ENCODE assay signal across 27 cellular contexts in the genomic region with DNA sequence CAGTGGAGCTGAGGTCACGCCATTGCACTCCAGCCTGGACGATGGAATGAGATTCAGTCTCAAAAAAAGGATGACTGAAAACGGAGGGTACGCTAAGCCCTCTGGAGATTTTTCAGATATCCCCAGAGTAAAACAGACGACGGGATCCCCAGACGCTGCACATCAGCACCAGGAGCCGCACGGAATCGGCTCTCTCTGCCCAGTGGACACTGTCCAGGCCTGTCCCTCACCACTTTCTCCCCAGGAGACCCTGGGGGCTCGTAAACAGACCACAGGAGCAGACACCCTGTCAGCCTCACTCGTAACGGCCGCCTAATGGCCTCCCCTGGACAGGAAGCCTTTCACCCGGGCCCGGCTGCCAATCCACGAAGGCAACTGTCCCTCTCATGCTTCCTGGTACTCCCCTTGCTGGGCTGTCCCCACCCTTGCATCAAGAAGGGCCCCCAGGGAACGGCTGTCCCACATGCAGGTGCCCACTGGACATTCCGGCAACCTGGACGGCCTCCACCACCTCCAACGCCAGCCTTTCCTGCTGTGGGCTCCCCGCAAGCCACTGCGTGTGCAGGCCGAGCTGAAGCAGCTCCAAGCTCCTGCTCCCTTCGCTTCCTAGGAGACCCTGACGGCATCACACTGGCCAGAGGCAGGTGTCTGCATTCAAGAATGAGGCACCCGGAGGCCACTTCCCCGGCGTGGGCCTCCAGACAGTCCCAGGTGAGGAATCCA.
DNase-seq lines count a peak whose midpoint lies in the region; ATAC-seq, FAIRE-seq and TF ChIP-seq lines count a peak whose summit lies in the region.
"Had no signal": no experiment of that assay in that cellular context is flagged by ENCODE, and none has a peak within 500 bp of the region (broad histone marks: within the 10 kb centered on the region; RNA-seq: fewer than 3 reads in every experiment).

No MANE protein-coding gene starts in this region.

- peak; percentile 87 for DNase-seq in SK-N-SH
- DNase-seq in RWPE1 (ENCODE audit: low spot score) = no peak
- peak; percentile 53 for DNase-seq in kidney
- DNase-seq in trophoblast cell = no peak
- no peak for DNase-seq in COR-L47 (lab: John Stamatoyannopoulos, UW)
- DNase-seq in G401 (ENCODE audit: low spot score) = no peak
- no peak for DNase-seq in activated naive CD4-positive, alpha-beta T cell (lab: John Stamatoyannopoulos, UW)
- DNase-seq: Calu3; CD8-positive, alpha-beta memory T cell; DMS79 treated with DMSO at 0.1 percent for 48 hours; IMR-90; KG1; MG63; NCI-H1105 treated with DMSO at 0.1 percent for 48 hours; NCI-H146; NCI-H1930; NCI-H2107; NCI-H524; NCI-H774 had no signal

- H3K9ac ChIP-seq in SK-N-SH (no peak overlapping the region), kidney (ENCODE audit: low read length in 2 of 2) (no peak overlapping the region), trophoblast cell (ENCODE audit: low read length) (no peak overlapping the region)

- peak overlapping the region; percentile 45 for H4K12ac ChIP-seq in trophoblast cell (ENCODE audit: low read depth, low read length)

- H3K9me3 ChIP-seq in SK-N-SH = no peaks in the 10 kb centered on the region
- H3K9me3 ChIP-seq in kidney (ENCODE audit: control insufficient read depth in 1 of 2, low read length in 2 of 2) = no peaks in the 10 kb centered on the region
- peaks cover 2% of the 10 kb centered on the region for H3K9me3 ChIP-seq in trophoblast cell (ENCODE audit: insufficient read depth, low read depth, low read length)
- H3K9me3 ChIP-seq: MG63 had no signal

- peaks cover 12% of the 10 kb centered on the region; the same call in 1 of the 2 replicates for H4K20me1 ChIP-seq in SK-N-SH (ENCODE audit: insufficient read depth)

- H2AK5ac ChIP-seq in trophoblast cell (ENCODE audit: low read length) = peak overlapping the region; percentile 50

- H3K23ac ChIP-seq in trophoblast cell (ENCODE audit: low read length) = no peak overlapping the region

- WGBS in SK-N-SH (ENCODE audit: low lambda C conversion rate) = 91% methylated on average over 24 of the region's 29 CpGs
- no CpG with 5 or more reads among the region's 29 CpGs for WGBS in trophoblast cell (ENCODE audit: extremely low coverage, insufficient coverage, insufficient read length)

- peak overlapping the region; percentile 59 for H4K8ac ChIP-seq in trophoblast cell (ENCODE audit: low read depth, low read length)

- peak overlapping the region; percentile 30 for H2BK120ac ChIP-seq in trophoblast cell (ENCODE audit: insufficient read depth, low read length, poor library complexity)

- TF ChIP-seq CTCF in SK-N-SH (IDR thresholded peaks at IDR 0.05) (no peak), RWPE1 (conservative IDR thresholded peaks at IDR 0.05; ENCODE audit: low read depth) (no peak), kidney (IDR thresholded peaks at IDR 0.05; ENCODE audit: borderline replicate concordance, extremely low read depth, insufficient read depth) (no peak)

- H3K14ac ChIP-seq in trophoblast cell (ENCODE audit: low read length) = peak overlapping the region; percentile 41

- POLR2A ChIA-PET in SK-N-SH (lab: Yijun Ruan, JAX) (no interaction called here), RWPE1 (lab: Yijun Ruan, JAX; ENCODE audit: low non-redundant PET) (no interaction called here)

- no peak overlapping the region for H3K4me3 ChIP-seq in SK-N-SH (ENCODE audit: low read depth in 2 of 2, low read length in 1 of 2)
- no peak overlapping the region for H3K4me3 ChIP-seq in kidney (ENCODE audit: low read length in 2 of 2)
- no peak overlapping the region for H3K4me3 ChIP-seq in trophoblast cell (ENCODE audit: low read depth, low read length)
- H3K4me3 ChIP-seq: MG63 had no signal

- H2BK12ac ChIP-seq in trophoblast cell (ENCODE audit: low read length) = peak overlapping the region; percentile 55

- CTCF ChIA-PET in SK-N-SH (lab: Yijun Ruan, JAX) = interaction anchor here (0.8 to 1.4 kb wide), 3 partner anchors 11 to 15 kb away, joined by 3 to 4 read pairs (median 3); no protein-coding TSS in a partner anchor
- CTCF ChIA-PET in RWPE1 (lab: Yijun Ruan, JAX) = interaction anchor here (0.9 kb wide), 1 partner anchor 15 kb away, joined by 3 read pairs; no protein-coding TSS in a partner anchor

- H3F3A ChIP-seq in SK-N-SH (replicated peaks; ENCODE audit: insufficient read depth) = no peaks in the 10 kb centered on the region

- H3K27ac ChIP-seq in SK-N-SH (ENCODE audit: low read depth in 2 of 2, low read length in 1 of 2) (peak overlapping the region in 1 of 2 experiments; percentile 77; a peak in 2 of 4 replicates), RWPE1 (peak overlapping the region; percentile 21; the same call in 1 of the 2 replicates), kidney (ENCODE audit: low read depth in 2 of 2, low read length in 2 of 2) (no peak overlapping the region), trophoblast cell (ENCODE audit: low read depth, low read length) (peak overlapping the region; percentile 76)
- H3K27ac ChIP-seq: 22Rv1, C4-2B had no signal

- intact Hi-C loops in kidney (cut with DNase I) = no loop called here

- no peak overlapping the region for H3K4ac ChIP-seq in trophoblast cell (ENCODE audit: low read depth, low read length)

- in situ Hi-C loops in G401 (cut with HindIII; ENCODE audit: low sequenced_read_pairs) = no loop called here

- no peaks in the 10 kb centered on the region for H3K9me2 ChIP-seq in SK-N-SH

- H3K36me3 ChIP-seq in SK-N-SH (replicated peaks in 1 of 2; ENCODE audit: control insufficient read depth in 1 of 2, insufficient read depth in 2 of 2, low read length in 1 of 2) = peaks cover 26 to 29% of the 10 kb centered on the region in 2 experiments
- peaks cover 2 to 5% of the 10 kb centered on the region in 2 donors for H3K36me3 ChIP-seq in kidney (ENCODE audit: control insufficient read depth in 1 of 2, insufficient read depth in 2 of 2, low read length in 2 of 2)
- peaks cover 30 to 39% of the 10 kb centered on the region in 2 experiments for H3K36me3 ChIP-seq in trophoblast cell (ENCODE audit: control insufficient read depth in 1 of 2, insufficient read depth in 2 of 2, low read length in 2 of 2)
- H3K36me3 ChIP-seq: MG63 had no signal

- no peak for FAIRE-seq in kidney (lab: Jason Lieb, UNC)
- FAIRE-seq: GM19239, H1, RCC 7860 had no signal

- TF ChIP-seq RAD21 in SK-N-SH (IDR thresholded peaks at IDR 0.05; ENCODE audit: low read length) = no peak

- H3K79me2 ChIP-seq in SK-N-SH (ENCODE audit: insufficient read depth) = no peaks in the 10 kb centered on the region
- no peaks in the 10 kb centered on the region for H3K79me2 ChIP-seq in trophoblast cell (ENCODE audit: control insufficient read depth, insufficient read depth, low read length, poor library complexity)

- peak overlapping the region; percentile 38 for H2BK5ac ChIP-seq in trophoblast cell (ENCODE audit: low read depth, low read length, poor library complexity)

- peaks cover 0 to 21% of the 10 kb centered on the region in 2 experiments; a peak in 1 of 4 replicates for H3K4me1 ChIP-seq in SK-N-SH (ENCODE audit: control insufficient read depth in 1 of 2, insufficient read depth in 2 of 2, low read depth in 1 of 2, low read length in 1 of 2)
- no peaks in the 10 kb centered on the region for H3K4me1 ChIP-seq in kidney (ENCODE audit: control insufficient read depth in 1 of 2, insufficient read depth in 1 of 2, low read depth in 1 of 2, low read length in 2 of 2)
- peaks cover 19 to 20% of the 10 kb centered on the region in 2 experiments for H3K4me1 ChIP-seq in trophoblast cell (ENCODE audit: control insufficient read depth in 1 of 2, insufficient read depth in 2 of 2, low read length in 2 of 2)

- H3K18ac ChIP-seq in trophoblast cell (ENCODE audit: low read length) = peak overlapping the region; percentile 50

- ATAC-seq in SK-N-SH treated with all-trans-retinoic acid at 6 μM for 48 hours = no peak
- ATAC-seq: HCT116, Right ventricle myocardium inferior had no signal

- peaks cover 10% of the 10 kb centered on the region for H3K79me1 ChIP-seq in trophoblast cell (ENCODE audit: low read length)

- H3K4me2 ChIP-seq in SK-N-SH = no peak overlapping the region
- H3K4me2 ChIP-seq in trophoblast cell (ENCODE audit: low read length) = peak overlapping the region; percentile 17

- H4K91ac ChIP-seq in trophoblast cell (ENCODE audit: low read depth, low read length) = peak overlapping the region; percentile 54

- peak in 1 of 2 experiments; percentile 38; a peak in 1 of 4 replicates for TF ChIP-seq EP300 in SK-N-SH (IDR thresholded peaks at IDR 0.05; ENCODE audit: borderline replicate concordance in 1 of 2, low read depth in 1 of 2, low read length in 1 of 2)

- no peak overlapping the region for H2AFZ ChIP-seq in SK-N-SH (ENCODE audit: low read depth)
- H2AFZ ChIP-seq in trophoblast cell (ENCODE audit: insufficient read depth, low read length, poor library complexity) = peak overlapping the region; percentile 10

- no peaks in the 10 kb centered on the region for H3K27me3 ChIP-seq in SK-N-SH (ENCODE audit: insufficient read depth)
- H3K27me3 ChIP-seq in trophoblast cell (ENCODE audit: insufficient read depth, low read length) = no peaks in the 10 kb centered on the region
- H3K27me3 ChIP-seq: MG63 had no signal

TF ChIP-seq in SK-N-SH, 30 proteins besides CTCF, POLR2A, EP300 and RAD21 (continues in another document):
- no peak for TF ChIP-seq MEF2A (IDR thresholded peaks at IDR 0.05; ENCODE audit: borderline replicate concordance, low read depth)
- no peak for TF ChIP-seq TAF1 (IDR thresholded peaks at IDR 0.05; ENCODE audit: borderline replicate concordance, low read depth, low read length)
- TF ChIP-seq GABPA (IDR thresholded peaks at IDR 0.05; ENCODE audit: low read depth) = no peak
- TF ChIP-seq POLR2AphosphoS5 (IDR thresholded peaks at IDR 0.05; ENCODE audit: low read depth, low read length) = no peak
- no peak for TF ChIP-seq NRF1 (IDR thresholded peaks at IDR 0.05; ENCODE audit: low read depth, low read length)
- peak; percentile 67 for TF ChIP-seq GATA2 (CRISPR knock-in tag; IDR thresholded peaks at IDR 0.05)
- no peak for TF ChIP-seq RFX5 (IDR thresholded peaks at IDR 0.05; ENCODE audit: low read length)

TF ChIP-seq in SK-N-SH treated with all-trans-retinoic acid at 6 μM for 48 hours, 23 proteins besides CTCF, POLR2A, EP300 and RAD21 (continues in another document):
- TF ChIP-seq ZNF70 (CRISPR knock-in tag; IDR thresholded peaks at IDR 0.05) = no peak
- TF ChIP-seq ISL1 (CRISPR knock-in tag; IDR thresholded peaks at IDR 0.05) = no peak
- TF ChIP-seq ARNTL (CRISPR knock-in tag; IDR thresholded peaks at IDR 0.05; ENCODE audit: borderline replicate concordance, low read depth) = no peak
- TF ChIP-seq GLIS3 (CRISPR knock-in tag; IDR thresholded peaks at IDR 0.05) = no peak
- TF ChIP-seq ZC3H10 (CRISPR knock-in tag; IDR thresholded peaks at IDR 0.05) = no peak
- TF ChIP-seq BACH2 (CRISPR knock-in tag; IDR thresholded peaks at IDR 0.05; ENCODE audit: borderline replicate concordance) = no peak
- no peak for TF ChIP-seq TOX (CRISPR knock-in tag; IDR thresholded peaks at IDR 0.05; ENCODE audit: borderline replicate concordance)
- no peak; the same call in 1 of the 2 replicates for TF ChIP-seq TCF4 (CRISPR knock-in tag; IDR thresholded peaks at IDR 0.05; ENCODE audit: borderline replicate concordance)

Comparison
In these comparisons a context has a peak if more than half of its experiments do, and no peak if none do; other contexts are left out.
1. DNase-seq: peak in SK-N-SH (single experiment) and kidney (single experiment); none in RWPE1 (single experiment), trophoblast cell (0 of 2), COR-L47 (single experiment), G401 (single experiment) and activated naive CD4-positive, alpha-beta T cell (0 of 4).
2. H3K27ac ChIP-seq: peak in RWPE1 (single experiment) and trophoblast cell (single experiment); none in kidney (0 of 2).